Comparison of ENCODE assay signal across 10 cellular contexts in genomic region chr7:39085590-39086049, GRCh38.
DNase-seq lines count a peak whose midpoint lies in the region; ATAC-seq and TF ChIP-seq lines count a peak whose summit lies in the region.
"Had no signal": no experiment of that assay in that cellular context is flagged by ENCODE, and none has a peak within 500 bp of the region (broad histone marks: within the 10 kb centered on the region; RNA-seq: fewer than 3 reads in every experiment).

No MANE protein-coding gene starts in this region.

- no peak overlapping the region for H3K27ac ChIP-seq in BLaER1 treated with 17β-estradiol and CSF1 and Interleukin-3, amounts not matched to agents 10 nM and 100 nM
- H3K27ac ChIP-seq: VCaP had no signal

- peak overlapping the region; percentile 33 to 84 (median 63) for H3K4me2 ChIP-seq in BLaER1 treated with 17β-estradiol and CSF1 and Interleukin-3, amounts not matched to agents 10 nM and 100 nM

- H3K4me1 ChIP-seq in BLaER1 treated with 17β-estradiol and CSF1 and Interleukin-3, amounts not matched to agents 10 nM and 100 nM, result peaks cover 8 to 30% (median 21%) of the 10 kb centered on the region in 10 experiments; a peak in 19 of 20 replicates

- peak; percentile 59 to 88 for DNase-seq in NCI-H2081 (lab: John Stamatoyannopoulos, UW)
- DNase-seq in epithelial cell of esophagus (ENCODE audit: low read depth), result peak; percentile 19
- DNase-seq in myocyte (ENCODE audit: low read depth), result peak; percentile 26
- no peak for DNase-seq in KG1 (lab: John Stamatoyannopoulos, UW)
- DNase-seq: NCI-H1694 had no signal

- H3K36me3 ChIP-seq in BLaER1 treated with 17β-estradiol and CSF1 and Interleukin-3, amounts not matched to agents 10 nM and 100 nM, result no peaks in the 10 kb centered on the region

- no peak for ATAC-seq in GM18517 (IDR thresholded peaks at IDR 0.05; ENCODE audit: unreplicated experiment)
- no peak for ATAC-seq in GM21528 (IDR thresholded peaks at IDR 0.05; ENCODE audit: low FRiP score, unreplicated experiment)
- no peak for ATAC-seq in HG02759 (IDR thresholded peaks at IDR 0.05; ENCODE audit: unreplicated experiment)

- no peaks in the 10 kb centered on the region; a peak in 1 of 22 replicates for H3K27me3 ChIP-seq in BLaER1 treated with 17β-estradiol and CSF1 and Interleukin-3, amounts not matched to agents 10 nM and 100 nM

- no peak overlapping the region for H3K9ac ChIP-seq in BLaER1 treated with 17β-estradiol and CSF1 and Interleukin-3, amounts not matched to agents 10 nM and 100 nM

- no peak overlapping the region for H3K4me3 ChIP-seq in BLaER1 treated with 17β-estradiol and CSF1 and Interleukin-3, amounts not matched to agents 10 nM and 100 nM
- no peak overlapping the region for H3K4me3 ChIP-seq in epithelial cell of esophagus (ENCODE audit: low read length)

- no peak for TF ChIP-seq CTCF in epithelial cell of esophagus (IDR thresholded peaks at IDR 0.05; ENCODE audit: insufficient read depth, low read depth, low read length, missing control alignments)

- no peaks in the 10 kb centered on the region for H4K20me1 ChIP-seq in BLaER1 treated with 17β-estradiol and CSF1 and Interleukin-3, amounts not matched to agents 10 nM and 100 nM

- H3K9me3 ChIP-seq in BLaER1 treated with 17β-estradiol and CSF1 and Interleukin-3, amounts not matched to agents 10 nM and 100 nM (replicated peaks in 1 of 11), result no peaks in the 10 kb centered on the region
